16 cellular contexts compared by ENCODE assay signal in genomic region chr4:79181190-79181589, GRCh38.
"Had no signal": no experiment of that assay in that cellular context is flagged by ENCODE, and none has a peak within 500 bp of the region (broad histone marks: within the 10 kb centered on the region; RNA-seq: fewer than 3 reads in every experiment).

No MANE protein-coding gene starts in this region.

- DNase-seq: activated B cell treated with CpG ODN at 0.5 μM for 24 hours; activated CD4-positive, alpha-beta T cell treated with anti-CD3 and anti-CD28 coated beads, Interleukin-2, amount 10 ng/mL, durations not matched to agents 24 days and 14 days; activated CD8-positive, alpha-beta T cell treated with anti-CD3 and anti-CD28 coated beads, Interleukin-2, amount 10 ng/mL, durations not matched to agents 7 days and 5 days; activated naive CD4-positive, alpha-beta T cell treated with anti-CD3 and anti-CD28 coated beads for 36 hours; activated T-cell treated with anti-CD3 and anti-CD28 coated beads, Interleukin-2, amount 50 U/mL, for 24 hours; body of pancreas; caudate nucleus; effector memory CD8-positive, alpha-beta T cell; esophagus squamous epithelium; left cardiac atrium; lower lobe of right lung; natural killer cell; nucleus accumbens; stimulated activated naive CD4-positive, alpha-beta T cell treated with Interleukin-2 at 50 U/mL for 16 hours; thyroid gland had no signal

- ATAC-seq: activated CD8-positive, alpha-beta T cell treated with anti-CD3 and anti-CD28 coated beads, Interleukin-2, amount 10 ng/mL, durations not matched to agents 7 days and 5 days; body of pancreas; effector memory CD8-positive, alpha-beta T cell; left cardiac atrium; lower lobe of right lung; natural killer cell had no signal

- H3K27ac ChIP-seq: body of pancreas, esophagus squamous epithelium, lower lobe of right lung, thyroid gland had no signal

- H3K36me3 ChIP-seq: esophagus squamous epithelium, lower lobe of right lung, thyroid gland had no signal

- H3K27me3 ChIP-seq: body of pancreas, esophagus squamous epithelium, thyroid gland had no signal

- FAIRE-seq: islet of Langerhans had no signal

- H3K4me1 ChIP-seq: body of pancreas, lower lobe of right lung, thyroid gland had no signal

- H3K4me3 ChIP-seq: body of pancreas, esophagus squamous epithelium, lower lobe of right lung, thyroid gland had no signal

- H3K9me3 ChIP-seq: body of pancreas, esophagus squamous epithelium, lower lobe of right lung, thyroid gland had no signal
